Comparison of ENCODE assay signal across 17 cellular contexts in genomic region chr11:11027271-11027670, GRCh38.
DNase-seq lines count a peak whose midpoint lies in the region; ATAC-seq, FAIRE-seq and TF ChIP-seq lines count a peak whose summit lies in the region.
"Had no signal": no experiment of that assay in that cellular context is flagged by ENCODE, and none has a peak within 500 bp of the region (broad histone marks: within the 10 kb centered on the region; RNA-seq: fewer than 3 reads in every experiment).

No MANE protein-coding gene starts in this region.

- no peak for ATAC-seq in GM19351 (IDR thresholded peaks at IDR 0.05; ENCODE audit: unreplicated experiment)
- no peak for ATAC-seq in mucosa of descending colon

- intact Hi-C loops in lower leg skin (cut with DNase I; ENCODE audit: low total_unique reads) = no loop called here
- intact Hi-C loops in mucosa of descending colon (cut with DNase I, micrococcal nuclease) = loop anchor here in 1 of 2 donors (10.0 kb wide), 1 partner anchor 758 kb away; no protein-coding TSS in a partner anchor

- H3K4me3 ChIP-seq in brain microvascular endothelial cell (ENCODE audit: low read depth, low read length) = no peak overlapping the region
- no peak overlapping the region for H3K4me3 ChIP-seq in lower leg skin (ENCODE audit: low read depth, poor library complexity, severe bottlenecking)
- no peak overlapping the region for H3K4me3 ChIP-seq in mucosa of descending colon
- H3K4me3 ChIP-seq: gastrocnemius medialis had no signal

- H3K9me3 ChIP-seq in mucosa of descending colon = no peaks in the 10 kb centered on the region
- H3K9me3 ChIP-seq: gastrocnemius medialis had no signal

- no peaks in the 10 kb centered on the region for H3K4me1 ChIP-seq in mucosa of descending colon (ENCODE audit: low read depth)
- H3K4me1 ChIP-seq: gastrocnemius medialis had no signal

- DNase-seq in AG08395 (ENCODE audit: low spot score) (peak; percentile 74), HTR-8/SVneo (ENCODE audit: insufficient read length, low spot score) (peak; percentile 22), brain microvascular endothelial cell (peak; percentile 74), iris pigment epithelial cell (ENCODE audit: low read depth) (peak; percentile 82), lower leg skin (ENCODE audit: low spot score in 2 of 2) (no peak), NCI-H2196 (lab: John Stamatoyannopoulos, UW; ENCODE audit: unreplicated experiment) (no peak), mucosa of descending colon (no peak)
- DNase-seq: activated T-cell treated with anti-CD3 and anti-CD28 coated beads, Interleukin-2, amount 50 U/mL, for 24 hours; Calu3; gastrocnemius medialis; NCI-H2029 treated with DMSO at 0.1 percent for 48 hours; occipital lobe; Right ventricle myocardium superior; small intestine; stimulated activated naive CD8-positive, alpha-beta T cell treated with anti-CD3 and anti-CD28 coated beads, Interleukin-15, amount 100 ng/mL, for 72 hours had no signal

- in situ Hi-C loops in brain microvascular endothelial cell (cut with HindIII; ENCODE audit: low pct_ligation_motif_present, low sequenced_read_pairs) = no loop called here

- no peak for TF ChIP-seq POLR2A in lower leg skin (IDR thresholded peaks at IDR 0.05)

- no peak overlapping the region for H3K27ac ChIP-seq in brain microvascular endothelial cell
- H3K27ac ChIP-seq: gastrocnemius medialis, HL-60 had no signal

- TF ChIP-seq CTCF in brain microvascular endothelial cell (IDR thresholded peaks at IDR 0.05; ENCODE audit: low read depth, low read length, missing control alignments) = no peak
- no peak for TF ChIP-seq CTCF in lower leg skin (IDR thresholded peaks at IDR 0.05)
- no peak for TF ChIP-seq CTCF in mucosa of descending colon (IDR thresholded peaks at IDR 0.05)

- FAIRE-seq in HTR-8/SVneo (lab: Jason Lieb, UNC) = peak; percentile 40
- FAIRE-seq: small intestine had no signal

- 41 to 50% methylated on average over 1 of the region's 1 CpG for WGBS in lower leg skin, 2 donors

- H3K36me3 ChIP-seq in brain microvascular endothelial cell (replicated peaks) (no peaks in the 10 kb centered on the region), mucosa of descending colon (ENCODE audit: low read depth) (no peaks in the 10 kb centered on the region)
- H3K36me3 ChIP-seq: gastrocnemius medialis had no signal

- no peaks in the 10 kb centered on the region for H3K27me3 ChIP-seq in brain microvascular endothelial cell (replicated peaks)
- H3K27me3 ChIP-seq: gastrocnemius medialis had no signal

Comparison
In these comparisons a context has a peak if more than half of its experiments do, and no peak if none do; other contexts are left out.
1. DNase-seq: peak in AG08395 (single experiment), HTR-8/SVneo (single experiment), brain microvascular endothelial cell (single experiment) and iris pigment epithelial cell (single experiment); none in lower leg skin (0 of 2), NCI-H2196 (single experiment) and mucosa of descending colon (0 of 3).